Comparison of ENCODE assay signal across 9 cellular contexts in genomic region chr1:215146252-215146975, GRCh38.
DNase-seq lines count a peak whose midpoint lies in the region; ATAC-seq and TF ChIP-seq lines count a peak whose summit lies in the region.
"Had no signal": no experiment of that assay in that cellular context is flagged by ENCODE, and none has a peak within 500 bp of the region (broad histone marks: within the 10 kb centered on the region; RNA-seq: fewer than 3 reads in every experiment).

No MANE protein-coding gene starts in this region.

- H3K4me3 Mint-ChIP-seq in WTC11 = no peak overlapping the region
- no peak overlapping the region for H3K4me3 Mint-ChIP-seq in natural killer cell treated with Interleukin-12 subunit alpha and Interleukin-12 subunit beta and Interleukin-15 and Interleukin-18, amount 100 ng/mL, for 72 hours

- H3K36me3 ChIP-seq in DND-41 (ENCODE audit: insufficient read depth, low read length) (no peaks in the 10 kb centered on the region), lower lobe of right lung (no peaks in the 10 kb centered on the region), ovary (no peaks in the 10 kb centered on the region)
- H3K36me3 ChIP-seq: tibial nerve had no signal

- intact Hi-C loops in lower lobe of right lung (cut with DNase I) (no loop called here), ovary (cut with DNase I) (no loop called here)

- H3K27me3 Mint-ChIP-seq in WTC11 (ENCODE audit: low read depth) = no peaks in the 10 kb centered on the region
- H3K27me3 Mint-ChIP-seq in natural killer cell treated with Interleukin-12 subunit alpha and Interleukin-12 subunit beta and Interleukin-15 and Interleukin-18, amount 100 ng/mL, for 72 hours = no peaks in the 10 kb centered on the region

- WGBS in ovary, 3 donors = 53 to 58% (median 57%) methylated on average over 8 of the region's 8 CpGs

- TF ChIP-seq EP300 in ovary (IDR thresholded peaks at IDR 0.05) = no peak

- POLR2A ChIA-PET in WTC11 (lab: Charles Lee) = no interaction called here

- H4K20me1 ChIP-seq in DND-41 (ENCODE audit: insufficient read depth, low read length) = no peaks in the 10 kb centered on the region

- H3K4me3 ChIP-seq in DND-41 (ENCODE audit: low read depth in 1 of 2, low read length in 2 of 2) = no peak overlapping the region
- H3K4me3 ChIP-seq in lower lobe of right lung = no peak overlapping the region
- no peak overlapping the region for H3K4me3 ChIP-seq in ovary
- H3K4me3 ChIP-seq: tibial nerve had no signal

- TF ChIP-seq CTCF in DND-41 (IDR thresholded peaks at IDR 0.05; ENCODE audit: borderline replicate concordance, extremely low read depth, low read length, poor library complexity, severe bottlenecking) (peak; percentile 32), WTC11 (IDR thresholded peaks at IDR 0.05) (no peak), lower lobe of right lung (IDR thresholded peaks at IDR 0.05) (peak; percentile 32), ovary (IDR thresholded peaks at IDR 0.05) (no peak)

- peaks cover 6% of the 10 kb centered on the region for H3K36me3 Mint-ChIP-seq in WTC11
- no peaks in the 10 kb centered on the region for H3K36me3 Mint-ChIP-seq in natural killer cell treated with Interleukin-12 subunit alpha and Interleukin-12 subunit beta and Interleukin-15 and Interleukin-18, amount 100 ng/mL, for 72 hours

- no peaks in the 10 kb centered on the region for H3K27me3 ChIP-seq in DND-41 (ENCODE audit: insufficient read depth, low read length, poor library complexity)
- no peaks in the 10 kb centered on the region for H3K27me3 ChIP-seq in lower lobe of right lung (ENCODE audit: low read depth)
- H3K27me3 ChIP-seq in ovary = no peaks in the 10 kb centered on the region
- H3K27me3 ChIP-seq: tibial nerve had no signal

- no peak overlapping the region for H2AFZ ChIP-seq in DND-41 (ENCODE audit: low read depth, low read length)

- no peak for TF ChIP-seq POLR2A in ovary (IDR thresholded peaks at IDR 0.05)

- no peak overlapping the region for H3K9ac ChIP-seq in DND-41 (ENCODE audit: low read depth, low read length)

- H3K4me2 ChIP-seq in DND-41 (ENCODE audit: insufficient read depth, low read length) = no peak overlapping the region

- CTCF ChIA-PET in WTC11 (lab: Charles Lee) = interaction anchor here (1.6 kb wide), 1 partner anchor 337 kb away, joined by 4 read pairs; no protein-coding TSS in a partner anchor

- no peaks in the 10 kb centered on the region for H3K79me2 ChIP-seq in DND-41 (ENCODE audit: insufficient read depth, low read length)

- H3K9me3 Mint-ChIP-seq in WTC11 = peaks cover 12% of the 10 kb centered on the region
- H3K9me3 Mint-ChIP-seq in natural killer cell treated with Interleukin-12 subunit alpha and Interleukin-12 subunit beta and Interleukin-15 and Interleukin-18, amount 100 ng/mL, for 72 hours = peaks cover 6% of the 10 kb centered on the region

- H3K4me1 Mint-ChIP-seq in WTC11 = no peaks in the 10 kb centered on the region
- H3K4me1 Mint-ChIP-seq in natural killer cell treated with Interleukin-12 subunit alpha and Interleukin-12 subunit beta and Interleukin-15 and Interleukin-18, amount 100 ng/mL, for 72 hours (ENCODE audit: low read depth in 2 of 2) = no peaks in the 10 kb centered on the region

- peaks cover 3% of the 10 kb centered on the region for H3K9me3 ChIP-seq in DND-41 (ENCODE audit: insufficient read depth, low read length, severe bottlenecking)
- H3K9me3 ChIP-seq in lower lobe of right lung = no peaks in the 10 kb centered on the region
- no peaks in the 10 kb centered on the region for H3K9me3 ChIP-seq in ovary

- H3K4me1 ChIP-seq in DND-41 (ENCODE audit: insufficient read depth, low read length) = no peaks in the 10 kb centered on the region
- H3K4me1 ChIP-seq in lower lobe of right lung = no peaks in the 10 kb centered on the region
- H3K4me1 ChIP-seq in ovary (ENCODE audit: insufficient read depth) = no peaks in the 10 kb centered on the region
- H3K4me1 ChIP-seq: tibial nerve had no signal

- no peak for DNase-seq in DND-41
- peak; percentile 47 for DNase-seq in LoVo (ENCODE audit: low spot score)
- peak; percentile 11 for DNase-seq in WTC11 (ENCODE audit: low spot score)
- no peak for DNase-seq in lower lobe of right lung
- DNase-seq in natural killer cell treated with Interleukin-12 subunit alpha and Interleukin-12 subunit beta and Interleukin-15 and Interleukin-18, amount 100 ng/mL, for 72 hours (ENCODE audit: low spot score) = no peak
- DNase-seq in ovary = no peak
- DNase-seq in activated CD4-positive, alpha-beta T cell treated with anti-CD3 and anti-CD28 coated beads for 4 hours = no peak

- ATAC-seq in DND-41 (ENCODE audit: insufficient read depth, low read depth) (no peak), WTC11 (peak; percentile 24; the same call in 1 of the 2 replicates), lower lobe of right lung (no peak), GM21786 (IDR thresholded peaks at IDR 0.05; ENCODE audit: unreplicated experiment) (no peak)
- ATAC-seq in natural killer cell treated with Interleukin-12 subunit alpha and Interleukin-12 subunit beta and Interleukin-15 and Interleukin-18, amount 100 ng/mL, for 72 hours = no peak

- no peak overlapping the region for H3K27ac ChIP-seq in DND-41 (ENCODE audit: low read length)
- no peak overlapping the region for H3K27ac ChIP-seq in lower lobe of right lung
- H3K27ac ChIP-seq in ovary = no peak overlapping the region
- H3K27ac ChIP-seq: tibial nerve had no signal

- H3K27ac Mint-ChIP-seq in WTC11 = no peak overlapping the region
- no peak overlapping the region for H3K27ac Mint-ChIP-seq in natural killer cell treated with Interleukin-12 subunit alpha and Interleukin-12 subunit beta and Interleukin-15 and Interleukin-18, amount 100 ng/mL, for 72 hours

TF ChIP-seq in WTC11, 78 proteins besides CTCF, POLR2A, EP300 and RAD21 (continues in another document):
- TF ChIP-seq ZNF121 (CRISPR knock-in tag; IDR thresholded peaks at IDR 0.05) = no peak
- TF ChIP-seq E2F1 (CRISPR knock-in tag; IDR thresholded peaks at IDR 0.05) = no peak
- TF ChIP-seq AFF4 (CRISPR knock-in tag; IDR thresholded peaks at IDR 0.05; ENCODE audit: borderline replicate concordance) = no peak
- TF ChIP-seq FOXP4 (CRISPR knock-in tag; IDR thresholded peaks at IDR 0.05) = no peak
- no peak for TF ChIP-seq NFATC4 (CRISPR knock-in tag; IDR thresholded peaks at IDR 0.05)
- no peak for TF ChIP-seq ZNF423 (CRISPR knock-in tag; IDR thresholded peaks at IDR 0.05)
- no peak for TF ChIP-seq NR2C2 (CRISPR knock-in tag; IDR thresholded peaks at IDR 0.05)
- no peak for TF ChIP-seq HMGA2 (CRISPR knock-in tag; IDR thresholded peaks at IDR 0.05)
- TF ChIP-seq ZNF671 (CRISPR knock-in tag; IDR thresholded peaks at IDR 0.05) = no peak
- TF ChIP-seq SOX15 (CRISPR knock-in tag; IDR thresholded peaks at IDR 0.05) = no peak
- TF ChIP-seq NFE2L1 (CRISPR knock-in tag; IDR thresholded peaks at IDR 0.05) = no peak
- no peak for TF ChIP-seq NFYB (CRISPR knock-in tag; conservative IDR thresholded peaks at IDR 0.05; ENCODE audit: low read depth)
- no peak for TF ChIP-seq IRF2 (CRISPR knock-in tag; IDR thresholded peaks at IDR 0.05; ENCODE audit: borderline replicate concordance, low read depth)

Comparison
In these comparisons a context has a peak if more than half of its experiments do, and no peak if none do; other contexts are left out.
1. DNase-seq: peak in LoVo (single experiment) and WTC11 (single experiment); none in DND-41 (single experiment), lower lobe of right lung (single experiment), natural killer cell treated with Interleukin-12 subunit alpha and Interleukin-12 subunit beta and Interleukin-15 and Interleukin-18, amount 100 ng/mL, for 72 hours (single experiment), ovary (0 of 5) and activated CD4-positive, alpha-beta T cell treated with anti-CD3 and anti-CD28 coated beads for 4 hours (0 of 2).
2. CTCF ChIP-seq: peak in DND-41 (single experiment) and lower lobe of right lung (single experiment); none in WTC11 (single experiment) and ovary (0 of 3).